Comparison of ENCODE assay signal across 1 cellular context in genomic region chr17:29615492-29616299, GRCh38.
TF ChIP-seq lines count a peak whose summit lies in the region.

No MANE protein-coding gene starts in this region.

TF ChIP-seq in endothelial cell of umbilical vein, 7 proteins besides CTCF, POLR2A, EP300 and RAD21:
- TF ChIP-seq MYC (IDR thresholded peaks at IDR 0.05; ENCODE audit: low read depth, low read length), result no peak
- no peak for TF ChIP-seq FOS (IDR thresholded peaks at IDR 0.05; ENCODE audit: borderline replicate concordance, insufficient read depth, low read length)
- TF ChIP-seq POLR2AphosphoS5 (IDR thresholded peaks at IDR 0.05; ENCODE audit: insufficient read depth, low read depth, low read length), result peak; percentile 79
- peak; percentile 9 for TF ChIP-seq MAX (IDR thresholded peaks at IDR 0.05; ENCODE audit: insufficient read depth, insufficient read length)
- no peak for TF ChIP-seq EZH2 (IDR thresholded peaks at IDR 0.05; ENCODE audit: borderline replicate concordance, low read depth, low read length, severe bottlenecking)
- no peak for TF ChIP-seq JUN (IDR thresholded peaks at IDR 0.05; ENCODE audit: borderline replicate concordance, insufficient read depth, insufficient read length, low read depth)
- TF ChIP-seq GATA2 (IDR thresholded peaks at IDR 0.05; ENCODE audit: insufficient read depth, insufficient read length, low read depth, low read length), result no peak
